In genomic region chr9:84822589-84823233, GRCh38 we compare ENCODE assay signal across 18 cellular contexts.
DNase-seq lines count a peak whose midpoint lies in the region; ATAC-seq and TF ChIP-seq lines count a peak whose summit lies in the region.
"Had no signal": no experiment of that assay in that cellular context is flagged by ENCODE, and none has a peak within 500 bp of the region (broad histone marks: within the 10 kb centered on the region; RNA-seq: fewer than 3 reads in every experiment).

No MANE protein-coding gene starts in this region.

- TF ChIP-seq POLR2A in Peyer's patch (IDR thresholded peaks at IDR 0.05): no peak

- no peaks in the 10 kb centered on the region for H3K9me3 ChIP-seq in Peyer's patch
- H3K9me3 ChIP-seq: colonic mucosa had no signal

- H2BK5ac ChIP-seq in mesendoderm (ENCODE audit: low read length): no peak overlapping the region

- no peak overlapping the region for H3K9ac ChIP-seq in mesendoderm (ENCODE audit: low read length)

- no peak overlapping the region for H3K23ac ChIP-seq in mesendoderm (ENCODE audit: low read length)

- H3K27me3 ChIP-seq in mesendoderm (ENCODE audit: insufficient read depth, low read length, poor library complexity): no peaks in the 10 kb centered on the region
- no peaks in the 10 kb centered on the region for H3K27me3 ChIP-seq in Peyer's patch
- H3K27me3 ChIP-seq: colonic mucosa had no signal

- DNase-seq in mesendoderm (peak; percentile 52), left lobe of liver (ENCODE audit: low spot score) (no peak), Peyer's patch (no peak), middle frontal gyrus (ENCODE audit: extremely low spot score, low spot score) (no peak)
- DNase-seq in stimulated activated CD4-positive, alpha-beta T cell treated with anti-CD3 and anti-CD28 coated beads, Interleukin-4, amount 100 ng/mL, for 1 hour: no peak
- DNase-seq: activated B cell treated with CpG ODN at 0.5 μM for 24 hours, activated gamma-delta T cell treated with Interleukin-2 at 50 U/mL for 16 hours, AML-193, colonic mucosa, GF-D8, HCEC 1CT, NCI-H2029, RPMI8226, T-cell had no signal

- H3K4ac ChIP-seq in mesendoderm (ENCODE audit: low read depth, low read length): no peak overlapping the region

- H3K4me1 ChIP-seq in mesendoderm (ENCODE audit: control insufficient read depth, low read depth, low read length): peaks cover 12% of the 10 kb centered on the region
- H3K4me1 ChIP-seq in Peyer's patch: no peaks in the 10 kb centered on the region
- H3K4me1 ChIP-seq: colonic mucosa had no signal

- H3K27ac ChIP-seq in mesendoderm (ENCODE audit: low read depth, low read length) (no peak overlapping the region), Peyer's patch (no peak overlapping the region)
- H3K27ac ChIP-seq: colonic mucosa, epithelial cell of prostate had no signal

- ATAC-seq in GM18861 (IDR thresholded peaks at IDR 0.05; ENCODE audit: unreplicated experiment): peak; percentile 69
- peak; percentile 53 for ATAC-seq in GM21619 (IDR thresholded peaks at IDR 0.05; ENCODE audit: unreplicated experiment)
- peak; percentile 64 for ATAC-seq in HG03432 (IDR thresholded peaks at IDR 0.05; ENCODE audit: unreplicated experiment)
- no peak for ATAC-seq in left lobe of liver
- ATAC-seq: T-cell had no signal

- H3K36me3 ChIP-seq in mesendoderm (ENCODE audit: control insufficient read depth, insufficient read depth, low read length): no peaks in the 10 kb centered on the region
- H3K36me3 ChIP-seq in Peyer's patch: no peaks in the 10 kb centered on the region
- H3K36me3 ChIP-seq: colonic mucosa had no signal

- H3K79me2 ChIP-seq in mesendoderm (ENCODE audit: control insufficient read depth, insufficient read depth, low read length): no peaks in the 10 kb centered on the region

- WGBS in mesendoderm (ENCODE audit: extremely low coverage, insufficient coverage, low lambda C conversion rate): no CpG with 5 or more reads among the region's 7 CpGs

- no peak for TF ChIP-seq CTCF in Peyer's patch (IDR thresholded peaks at IDR 0.05)

- no peak overlapping the region for H2AK5ac ChIP-seq in mesendoderm (ENCODE audit: low read length)

- no peak overlapping the region for H2BK120ac ChIP-seq in mesendoderm (ENCODE audit: low read depth, low read length)

- H3K56ac ChIP-seq in mesendoderm (ENCODE audit: low read length): no peak overlapping the region

- H4K8ac ChIP-seq in mesendoderm (ENCODE audit: low read depth, low read length): no peak overlapping the region

- H3K4me3 ChIP-seq in mesendoderm (ENCODE audit: low read length): no peak overlapping the region
- no peak overlapping the region for H3K4me3 ChIP-seq in Peyer's patch
- H3K4me3 ChIP-seq: colonic mucosa had no signal

- no peak overlapping the region for H4K5ac ChIP-seq in mesendoderm (ENCODE audit: low read length)

- no peaks in the 10 kb centered on the region for H3K79me1 ChIP-seq in mesendoderm (ENCODE audit: low read length)

- no peak overlapping the region for H2BK15ac ChIP-seq in mesendoderm (replicated peaks; ENCODE audit: low read depth)

- no peak overlapping the region for H3K18ac ChIP-seq in mesendoderm (ENCODE audit: low read length)

- H3K4me2 ChIP-seq in mesendoderm (ENCODE audit: low read length): no peak overlapping the region
